In the genomic region with DNA sequence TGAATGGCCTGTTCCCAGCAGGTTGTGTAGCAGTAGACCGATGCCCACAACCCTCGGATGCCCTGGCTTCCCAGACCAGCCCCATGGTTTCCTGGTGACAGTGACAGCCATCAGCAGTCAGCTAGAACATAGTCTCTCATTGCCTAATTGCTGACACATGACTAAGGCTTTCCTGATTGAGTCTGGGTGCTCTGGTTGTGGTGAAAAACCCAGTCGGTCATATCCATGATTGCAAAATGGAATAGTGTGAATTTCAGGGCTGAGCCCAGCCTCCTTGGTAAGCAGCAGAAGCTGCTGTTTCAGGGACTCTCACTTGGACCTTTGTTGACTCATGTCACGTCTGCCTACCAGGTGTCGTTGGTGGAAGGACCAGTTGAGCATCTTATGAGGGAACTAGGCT, we compare ENCODE assay signal across 11 cellular contexts. TPM values are rescaled to one million over a fixed set of nuclear protein-coding genes. Genes with fewer than 3 reads are reported as not detected.
DNase-seq lines count a peak whose midpoint lies in the region; ATAC-seq and TF ChIP-seq lines count a peak whose summit lies in the region.
"Had no signal": no experiment of that assay in that cellular context is flagged by ENCODE, and none has a peak within 500 bp of the region (broad histone marks: within the 10 kb centered on the region; RNA-seq: fewer than 3 reads in every experiment).

No MANE protein-coding gene starts in this region.

- H4K8ac ChIP-seq in trophoblast cell (ENCODE audit: low read depth, low read length) = no peak overlapping the region

- H2AFZ ChIP-seq in trophoblast cell (ENCODE audit: insufficient read depth, low read length, poor library complexity) = no peak overlapping the region

- no peak overlapping the region for H2BK12ac ChIP-seq in trophoblast cell (ENCODE audit: low read length)

- no peak overlapping the region for H3K18ac ChIP-seq in trophoblast cell (ENCODE audit: low read length)

- no peak overlapping the region for H4K12ac ChIP-seq in trophoblast cell (ENCODE audit: low read depth, low read length)

- peak; percentile 77 for DNase-seq in GM04503 (ENCODE audit: low read depth)
- DNase-seq in SKM-1 (lab: John Stamatoyannopoulos, UW; ENCODE audit: unreplicated experiment) = peak; percentile 75
- DNase-seq in glomerular visceral epithelial cell (ENCODE audit: extremely low spot score) = peak; percentile 68
- peak; percentile 95 to 98 for DNase-seq in trophoblast cell
- no peak for DNase-seq in glutamatergic neuron
- DNase-seq in activated CD8-positive, alpha-beta memory T cell treated with anti-CD3 and anti-CD28 coated beads for 24 hours = no peak
- DNase-seq: endodermal cell; NCI-H2171 treated with DMSO at 0.1 percent for 48 hours; stimulated activated CD4-positive, alpha-beta T cell treated with anti-CD3 and anti-CD28 coated beads, Interleukin-4, amount 100 ng/mL, for 1 hour had no signal

- H3K4me3 ChIP-seq in trophoblast cell (ENCODE audit: low read depth, low read length) = no peak overlapping the region

- no peak overlapping the region for H3K4me3 Mint-ChIP-seq in glutamatergic neuron (ENCODE audit: unreplicated experiment)
- H3K4me3 Mint-ChIP-seq: endodermal cell had no signal

- H3K36me3 Mint-ChIP-seq in glutamatergic neuron (ENCODE audit: unreplicated experiment) = peaks cover 5% of the 10 kb centered on the region

- no peak overlapping the region for H3K27ac ChIP-seq in trophoblast cell (ENCODE audit: low read depth, low read length)

- no peak overlapping the region for H3K23ac ChIP-seq in trophoblast cell (ENCODE audit: low read length)

- H3K27ac Mint-ChIP-seq in glutamatergic neuron (ENCODE audit: unreplicated experiment) = no peak overlapping the region
- H3K27ac Mint-ChIP-seq: endodermal cell had no signal

- no peak overlapping the region for H3K4me2 ChIP-seq in trophoblast cell (ENCODE audit: low read length)

- peaks cover 4% of the 10 kb centered on the region for H3K9me3 Mint-ChIP-seq in glutamatergic neuron (ENCODE audit: unreplicated experiment)

- peaks cover 12% of the 10 kb centered on the region in 2 experiments for H3K4me1 ChIP-seq in trophoblast cell (ENCODE audit: control insufficient read depth in 1 of 2, insufficient read depth in 2 of 2, low read length in 2 of 2)

- H3K9ac ChIP-seq in trophoblast cell (ENCODE audit: low read length) = no peak overlapping the region

- no peak overlapping the region for H2AK5ac ChIP-seq in trophoblast cell (ENCODE audit: low read length)

- no peak overlapping the region for H3K14ac ChIP-seq in trophoblast cell (ENCODE audit: low read length)

- peaks cover 9% of the 10 kb centered on the region for H3K79me1 ChIP-seq in trophoblast cell (ENCODE audit: low read length)

- H4K91ac ChIP-seq in trophoblast cell (ENCODE audit: low read depth, low read length) = no peak overlapping the region

- peaks cover 18 to 26% of the 10 kb centered on the region in 2 experiments for H3K36me3 ChIP-seq in trophoblast cell (ENCODE audit: control insufficient read depth in 1 of 2, insufficient read depth in 2 of 2, low read length in 2 of 2)

- H2BK120ac ChIP-seq in trophoblast cell (ENCODE audit: insufficient read depth, low read length, poor library complexity) = no peak overlapping the region

- H3K27me3 ChIP-seq in trophoblast cell (ENCODE audit: insufficient read depth, low read length) = no peaks in the 10 kb centered on the region

- no CpG with 5 or more reads among the region's 5 CpGs for WGBS in trophoblast cell (ENCODE audit: extremely low coverage, insufficient coverage, insufficient read length)

- peak overlapping the region; percentile 13 for H3K4ac ChIP-seq in trophoblast cell (ENCODE audit: low read depth, low read length)

- peaks cover 2% of the 10 kb centered on the region for H3K79me2 ChIP-seq in trophoblast cell (ENCODE audit: control insufficient read depth, insufficient read depth, low read length, poor library complexity)

- peaks cover 7% of the 10 kb centered on the region for H3K27me3 Mint-ChIP-seq in glutamatergic neuron (ENCODE audit: unreplicated experiment)

- H3K9me3 ChIP-seq in trophoblast cell (ENCODE audit: insufficient read depth, low read depth, low read length) = peaks cover 6% of the 10 kb centered on the region

- no peaks in the 10 kb centered on the region for H3K4me1 Mint-ChIP-seq in glutamatergic neuron (ENCODE audit: low read depth, unreplicated experiment)

- ATAC-seq in GM21825 (IDR thresholded peaks at IDR 0.05; ENCODE audit: unreplicated experiment) (no peak), HG03571 (IDR thresholded peaks at IDR 0.05; ENCODE audit: unreplicated experiment) (no peak)

- TF ChIP-seq CTCF in glutamatergic neuron (IDR thresholded peaks at IDR 0.05; ENCODE audit: partially characterized antibody, unreplicated experiment) = no peak

- H2BK5ac ChIP-seq in trophoblast cell (ENCODE audit: low read depth, low read length, poor library complexity) = no peak overlapping the region

RNA-seq across cellular contexts. Expression of a gene that starts 36.6 kb away (rescaled TPM):
- polyA plus RNA-seq in trophoblast cell (2013) = 59.4 and 65.9 TPM in 2 replicates
- 119 TPM for total RNA-seq in glutamatergic neuron (ENCODE audit: unreplicated experiment)

RNA-seq across cellular contexts. Expression of a gene that starts 42.9 kb away (rescaled TPM):
- 25.3 and 26.7 TPM in 2 replicates for polyA plus RNA-seq in trophoblast cell (2013)
- 26.4 TPM for total RNA-seq in glutamatergic neuron (ENCODE audit: unreplicated experiment)

Comparison
In these comparisons a context has a peak if more than half of its experiments do, and no peak if none do; other contexts are left out.
1. DNase-seq: peak in GM04503 (single experiment), SKM-1 (single experiment), glomerular visceral epithelial cell (single experiment) and trophoblast cell (2 of 2); none in glutamatergic neuron (single experiment) and activated CD8-positive, alpha-beta memory T cell treated with anti-CD3 and anti-CD28 coated beads for 24 hours (single experiment).